In the genomic region with DNA sequence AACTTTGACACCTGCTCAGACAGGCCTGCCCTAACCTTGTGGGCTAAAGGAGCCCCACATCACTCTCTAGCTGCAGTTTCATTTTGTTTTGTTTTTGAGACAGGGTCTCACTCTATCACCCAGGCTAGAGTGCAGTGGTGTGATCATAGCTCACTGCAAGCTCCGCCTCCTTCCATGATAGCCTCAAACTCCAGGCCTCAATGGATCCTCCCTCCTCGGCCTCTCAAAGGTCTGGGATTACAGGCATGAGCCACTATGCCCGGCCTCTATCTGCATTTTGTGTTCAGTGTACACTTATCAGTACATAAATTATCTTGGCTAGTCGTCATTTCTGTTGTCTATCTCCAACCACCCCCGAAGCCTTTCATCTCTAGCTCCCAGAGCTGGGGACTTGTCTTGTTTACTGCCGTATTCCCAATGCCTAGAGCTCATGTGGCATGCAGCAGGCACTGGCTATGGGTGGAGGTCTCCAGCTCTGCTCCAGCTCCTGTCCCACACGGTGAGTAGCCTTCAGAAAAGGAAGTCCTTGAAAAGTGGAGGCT, we compare ENCODE assay signal across 10 cellular contexts. TPM values are rescaled to one million over a fixed set of nuclear protein-coding genes. Genes with fewer than 3 reads are reported as not detected.
DNase-seq lines count a peak whose midpoint lies in the region; ATAC-seq and TF ChIP-seq lines count a peak whose summit lies in the region.
"Had no signal": no experiment of that assay in that cellular context is flagged by ENCODE, and none has a peak within 500 bp of the region (broad histone marks: within the 10 kb centered on the region; RNA-seq: fewer than 3 reads in every experiment).

No MANE protein-coding gene starts in this region.

- H3K36me3 ChIP-seq in muscle layer of colon (ENCODE audit: insufficient read depth, low read length) (no peaks in the 10 kb centered on the region), thoracic aorta (no peaks in the 10 kb centered on the region)
- H3K36me3 ChIP-seq: neural progenitor cell had no signal

- no peak overlapping the region for H3K4me3 Mint-ChIP-seq in brain
- H3K4me3 Mint-ChIP-seq: neural progenitor cell had no signal

- peak overlapping the region in 4 of 5 experiments; percentile 84 to 95 (median 94) for H3K27ac Mint-ChIP-seq in brain
- H3K27ac Mint-ChIP-seq: neural progenitor cell had no signal

- ATAC-seq in thoracic aorta (ENCODE audit: insufficient number of reproducible peaks, low FRiP score, low read depth) (no peak), GM21390 (IDR thresholded peaks at IDR 0.05; ENCODE audit: unreplicated experiment) (no peak), HG03175 (IDR thresholded peaks at IDR 0.05; ENCODE audit: unreplicated experiment) (no peak)

- H3K4me1 ChIP-seq in muscle layer of colon (ENCODE audit: insufficient read depth, low read length): peaks cover 37% of the 10 kb centered on the region
- H3K4me1 ChIP-seq in thoracic aorta (ENCODE audit: control insufficient read depth in 1 of 2, low read depth in 2 of 2): peaks cover 16 to 33% of the 10 kb centered on the region in 2 donors
- H3K4me1 ChIP-seq: neural progenitor cell had no signal

- peaks cover 0 to 6% (median 0%) of the 10 kb centered on the region in 5 experiments for H3K9me3 Mint-ChIP-seq in brain

- peaks cover 29% of the 10 kb centered on the region for H3K4me1 Mint-ChIP-seq in brain

- H3K36me3 Mint-ChIP-seq in brain: no peaks in the 10 kb centered on the region
- H3K36me3 Mint-ChIP-seq: neural progenitor cell had no signal

- H3K4me3 ChIP-seq in muscle layer of colon (ENCODE audit: low read depth in 1 of 2, low read length in 2 of 2): no peak overlapping the region
- no peak overlapping the region for H3K4me3 ChIP-seq in thoracic aorta
- H3K4me3 ChIP-seq: neural progenitor cell had no signal

- H3K9ac ChIP-seq in muscle layer of colon (ENCODE audit: low read length): no peak overlapping the region
- H3K9ac ChIP-seq: neural progenitor cell had no signal

- DNase-seq in NCI-H345 (lab: John Stamatoyannopoulos, UW) (peak; percentile 25), NCI-H345 treated with DMSO at 0.1 percent for 48 hours (lab: John Stamatoyannopoulos, UW; ENCODE audit: unreplicated experiment) (no peak), thoracic aorta (ENCODE audit: low spot score) (no peak), DMS79 treated with DMSO at 0.1 percent for 48 hours (lab: John Stamatoyannopoulos, UW) (no peak)
- DNase-seq: cortex of kidney had no signal

- no peaks in the 10 kb centered on the region for H3K9me3 ChIP-seq in muscle layer of colon (ENCODE audit: low read length)
- H3K9me3 ChIP-seq in thoracic aorta: no peaks in the 10 kb centered on the region

- H3K27me3 ChIP-seq in muscle layer of colon (ENCODE audit: control insufficient read depth in 1 of 2, insufficient read depth in 2 of 2, low read length in 2 of 2) (no peaks in the 10 kb centered on the region), thoracic aorta (replicated peaks; ENCODE audit: insufficient read depth) (no peaks in the 10 kb centered on the region)
- H3K27me3 ChIP-seq: neural progenitor cell had no signal

- H3K27ac ChIP-seq in muscle layer of colon (ENCODE audit: low read depth, low read length): peak overlapping the region; percentile 50
- H3K27ac ChIP-seq in thoracic aorta: peak overlapping the region; percentile 86 to 87
- H3K27ac ChIP-seq: neural progenitor cell had no signal

- H3K27me3 Mint-ChIP-seq in brain: peaks cover 7% of the 10 kb centered on the region

- no peak for TF ChIP-seq CTCF in brain (conservative IDR thresholded peaks at IDR 0.05)
- TF ChIP-seq CTCF in thoracic aorta (IDR thresholded peaks at IDR 0.05): no peak

RNA-seq across cellular contexts. Expression of a gene that starts 22.1 kb away (rescaled TPM):
- 30.2 TPM for polyA plus RNA-seq in brain (ENCODE audit: insufficient read depth, low read depth, low replicate concordance)
- total RNA-seq in thoracic aorta: 10 to 100 TPM; 39.1 to 46.0 TPM

RNA-seq across cellular contexts. Expression of a gene that starts 31.3 kb away (rescaled TPM):
- polyA plus RNA-seq in brain (ENCODE audit: insufficient read depth, low read depth, low replicate concordance): 30.9 TPM
- 10 to 100 TPM; 45.2 to 78.0 TPM for total RNA-seq in thoracic aorta

RNA-seq across cellular contexts. Expression of a gene that starts 54.9 kb away (rescaled TPM):
- polyA plus RNA-seq in brain (ENCODE audit: insufficient read depth, low read depth, low replicate concordance): 14.4 TPM
- total RNA-seq in thoracic aorta: 1 to 10 TPM in 1 of 2 donors, under 1 TPM in 1; 0.41 to 2.2 TPM
